In the genomic region with DNA sequence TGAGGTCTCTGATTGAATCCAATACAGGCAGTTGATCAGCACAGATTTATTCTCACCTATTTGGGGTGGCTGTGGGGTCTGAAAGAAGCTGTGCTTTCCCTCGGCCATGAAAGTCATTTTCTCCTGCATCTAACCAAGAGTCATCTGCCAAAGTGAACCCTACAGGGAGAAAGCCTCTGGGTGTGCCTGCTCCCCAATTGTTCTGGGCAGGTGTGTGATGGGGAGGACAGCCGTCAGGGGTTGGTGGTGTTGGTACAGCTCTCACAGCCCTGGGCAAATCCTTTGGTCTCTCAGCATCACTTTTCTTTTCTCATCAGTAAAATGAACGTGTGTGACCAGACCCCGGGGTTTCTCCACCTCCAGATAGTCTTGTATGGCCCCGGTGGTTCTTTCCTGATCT, we compare ENCODE assay signal across 13 cellular contexts. TPM values are rescaled to one million over a fixed set of nuclear protein-coding genes. Genes with fewer than 3 reads are reported as not detected.
A peak's percentile ranks its signal among the peaks of the same experiment; 100 is the strongest.
DNase-seq lines count a peak whose midpoint lies in the region; ATAC-seq and TF ChIP-seq lines count a peak whose summit lies in the region.
"Had no signal": no experiment of that assay in that cellular context is flagged by ENCODE, and none has a peak within 500 bp of the region (broad histone marks: within the 10 kb centered on the region; RNA-seq: fewer than 3 reads in every experiment).

No MANE protein-coding gene starts in this region.

- 58 to 68% methylated on average over 5 of the region's 5 CpGs for WGBS in aorta, 2 donors

- H3K27me3 ChIP-seq in aorta (ENCODE audit: control insufficient read depth in 1 of 2, insufficient read depth in 2 of 2, low read length in 1 of 2): no peaks in the 10 kb centered on the region
- H3K27me3 ChIP-seq: right lobe of liver had no signal

- H3K4me1 ChIP-seq in aorta (ENCODE audit: control insufficient read depth in 1 of 2, insufficient read depth in 2 of 2, low read length in 2 of 2): no peaks in the 10 kb centered on the region

- no peak for DNase-seq in AG10803 (ENCODE audit: low read depth)
- peak; percentile 9 for DNase-seq in D341Med (ENCODE audit: low spot score)
- DNase-seq in central memory CD8-positive, alpha-beta T cell (ENCODE audit: low spot score in 2 of 2): no peak
- DNase-seq in neural crest cell (ENCODE audit: low read depth, low spot score): no peak
- no peak for DNase-seq in DMS53 treated with DMSO at 0.1 percent for 48 hours (lab: John Stamatoyannopoulos, UW; ENCODE audit: unreplicated experiment)
- no peak for DNase-seq in activated CD4-positive, alpha-beta T cell treated with anti-CD3 and anti-CD28 coated beads, Interleukin-2, amount 10 ng/mL, durations not matched to agents 7 days and 5 days
- DNase-seq in aorta: no peak
- DNase-seq: activated naive CD4-positive, alpha-beta T cell; NCI-H1048; NCI-H510A treated with DMSO at 0.1 percent for 48 hours had no signal

- peak overlapping the region; percentile 81 for H3K4me3 Mint-ChIP-seq in central memory CD8-positive, alpha-beta T cell
- peak overlapping the region; percentile 92 for H3K4me3 Mint-ChIP-seq in neural crest cell
- H3K4me3 Mint-ChIP-seq in activated CD4-positive, alpha-beta T cell treated with anti-CD3 and anti-CD28 coated beads, Interleukin-2, amount 10 ng/mL, durations not matched to agents 7 days and 5 days: no peak overlapping the region

- H3K36me3 Mint-ChIP-seq in central memory CD8-positive, alpha-beta T cell (ENCODE audit: insufficient read depth): peaks cover 14% of the 10 kb centered on the region
- peaks cover 4% of the 10 kb centered on the region for H3K36me3 Mint-ChIP-seq in neural crest cell (ENCODE audit: low read depth)
- H3K36me3 Mint-ChIP-seq in activated CD4-positive, alpha-beta T cell treated with anti-CD3 and anti-CD28 coated beads, Interleukin-2, amount 10 ng/mL, durations not matched to agents 7 days and 5 days (ENCODE audit: low read depth): peaks cover 9% of the 10 kb centered on the region

- peak overlapping the region; percentile 92 for H3K27ac Mint-ChIP-seq in central memory CD8-positive, alpha-beta T cell (ENCODE audit: low read depth)
- H3K27ac Mint-ChIP-seq in neural crest cell (ENCODE audit: unreplicated experiment): no peak overlapping the region
- H3K27ac Mint-ChIP-seq in activated CD4-positive, alpha-beta T cell treated with anti-CD3 and anti-CD28 coated beads, Interleukin-2, amount 10 ng/mL, durations not matched to agents 7 days and 5 days: no peak overlapping the region
- H3K27ac Mint-ChIP-seq: CD14-positive monocyte had no signal

- POLR2A ChIA-PET in activated CD4-positive, alpha-beta T cell treated with anti-CD3 and anti-CD28 coated beads, Interleukin-2, amount 10 ng/mL, durations not matched to agents 7 days and 5 days (lab: Charles Lee): no interaction called here

- no peaks in the 10 kb centered on the region for H3K36me3 ChIP-seq in aorta (ENCODE audit: control insufficient read depth in 1 of 2, insufficient read depth in 2 of 2, low read length in 1 of 2)
- H3K36me3 ChIP-seq: right lobe of liver had no signal

- no peak overlapping the region for H3K27ac ChIP-seq in aorta (ENCODE audit: low read depth in 1 of 2, low read length in 2 of 2)
- H3K27ac ChIP-seq: right lobe of liver had no signal

- intact Hi-C loops in aorta (cut with DNase I): loop anchor here in 1 of 2 donors (10.0 kb wide), 1 partner anchor 444 kb away; a partner anchor contains a TSS

- no peak for ATAC-seq in central memory CD8-positive, alpha-beta T cell (replicated peaks; ENCODE audit: extremely low read depth, poor library complexity, severe bottlenecking)
- no peak for ATAC-seq in HG02970 (IDR thresholded peaks at IDR 0.05; ENCODE audit: low FRiP score, unreplicated experiment)
- no peak for ATAC-seq in aorta (ENCODE audit: low FRiP score)

- H3K9me3 Mint-ChIP-seq in central memory CD8-positive, alpha-beta T cell: no peaks in the 10 kb centered on the region
- no peaks in the 10 kb centered on the region for H3K9me3 Mint-ChIP-seq in neural crest cell
- H3K9me3 Mint-ChIP-seq in activated CD4-positive, alpha-beta T cell treated with anti-CD3 and anti-CD28 coated beads, Interleukin-2, amount 10 ng/mL, durations not matched to agents 7 days and 5 days: peaks cover 9% of the 10 kb centered on the region

- H3K4me1 Mint-ChIP-seq in central memory CD8-positive, alpha-beta T cell: peaks cover 50% of the 10 kb centered on the region
- H3K4me1 Mint-ChIP-seq in neural crest cell: peaks cover 67% of the 10 kb centered on the region
- H3K4me1 Mint-ChIP-seq in activated CD4-positive, alpha-beta T cell treated with anti-CD3 and anti-CD28 coated beads, Interleukin-2, amount 10 ng/mL, durations not matched to agents 7 days and 5 days: peaks cover 37% of the 10 kb centered on the region

- H3K4me3 ChIP-seq in AG10803 (ENCODE audit: low read length) (peak overlapping the region; percentile 5; the same call in 1 of the 2 replicates), aorta (ENCODE audit: low read length in 2 of 2) (no peak overlapping the region)

- H3K27me3 Mint-ChIP-seq in central memory CD8-positive, alpha-beta T cell: no peaks in the 10 kb centered on the region
- H3K27me3 Mint-ChIP-seq in neural crest cell (ENCODE audit: low read depth): no peaks in the 10 kb centered on the region
- H3K27me3 Mint-ChIP-seq in activated CD4-positive, alpha-beta T cell treated with anti-CD3 and anti-CD28 coated beads, Interleukin-2, amount 10 ng/mL, durations not matched to agents 7 days and 5 days: no peaks in the 10 kb centered on the region

- no peak for TF ChIP-seq CTCF in AG10803 (conservative IDR thresholded peaks at IDR 0.05; ENCODE audit: low read length)
- no peak for TF ChIP-seq CTCF in neural crest cell (conservative IDR thresholded peaks at IDR 0.05)

- no peaks in the 10 kb centered on the region for H3K9me3 ChIP-seq in aorta (ENCODE audit: control insufficient read depth, low read length)
- H3K9me3 ChIP-seq: right lobe of liver had no signal

- CTCF ChIA-PET in activated CD4-positive, alpha-beta T cell treated with anti-CD3 and anti-CD28 coated beads, Interleukin-2, amount 10 ng/mL, durations not matched to agents 7 days and 5 days (lab: Charles Lee): no interaction called here

RNA-seq across cellular contexts. Expression of a gene that starts 2.5 kb away (rescaled TPM):
- total RNA-seq in neural crest cell (34.4 and 34.7 TPM in 2 replicates), aorta (10 to 100 TPM; 29.2 to 32.4 TPM)
- total RNA-seq in activated CD4-positive, alpha-beta T cell treated with anti-CD3 and anti-CD28 coated beads, Interleukin-2, amount 10 ng/mL, durations not matched to agents 7 days and 5 days: 10 to 100 TPM; 29.3 to 29.4 TPM
- 10 to 100 TPM; 10.3 to 26.7 TPM for polyA plus RNA-seq in aorta
